ENCODE assay signal across 13 cellular contexts in genomic region chr11:1864216-1864615, GRCh38. TPM values are rescaled to one million over a fixed set of nuclear protein-coding genes. Genes with fewer than 3 reads are reported as not detected.
DNase-seq lines count a peak whose midpoint lies in the region; ATAC-seq and TF ChIP-seq lines count a peak whose summit lies in the region.
"Had no signal": no experiment of that assay in that cellular context is flagged by ENCODE, and none has a peak within 500 bp of the region (broad histone marks: within the 10 kb centered on the region; RNA-seq: fewer than 3 reads in every experiment).

No MANE protein-coding gene starts in this region.

- no peaks in the 10 kb centered on the region for H3K9me3 Mint-ChIP-seq in activated CD8-positive, alpha-beta T cell treated with anti-CD3 and anti-CD28 coated beads for 36 hours
- H3K9me3 Mint-ChIP-seq: stimulated activated naive CD8-positive, alpha-beta T cell treated with anti-CD3 and anti-CD28 coated beads, Interleukin-15, Interleukin-2, amounts not matched to agents 100 ng/mL and 50 ng/mL, for 24 hours had no signal

- H3K4me1 ChIP-seq in ascending aorta (peaks cover 17 to 53% of the 10 kb centered on the region in 2 donors), hepatocyte (ENCODE audit: insufficient read depth) (peaks cover 18% of the 10 kb centered on the region), psoas muscle (peaks cover 22% of the 10 kb centered on the region)

- H3K36me3 Mint-ChIP-seq in activated CD8-positive, alpha-beta T cell treated with anti-CD3 and anti-CD28 coated beads for 36 hours (ENCODE audit: low read depth), result peaks cover 2% of the 10 kb centered on the region

- H3K4me3 ChIP-seq in ascending aorta (peak overlapping the region; percentile 32 to 34), hepatocyte (no peak overlapping the region), psoas muscle (peak overlapping the region; percentile 54)

- H4K20me1 ChIP-seq in hepatocyte (ENCODE audit: insufficient read depth, poor library complexity, severe bottlenecking), result no peaks in the 10 kb centered on the region

- H2AFZ ChIP-seq in hepatocyte, result no peak overlapping the region

- H3K4me2 ChIP-seq in hepatocyte, result peak overlapping the region; percentile 58

- H3K4me3 Mint-ChIP-seq in activated CD8-positive, alpha-beta T cell treated with anti-CD3 and anti-CD28 coated beads for 36 hours, result no peak overlapping the region
- H3K4me3 Mint-ChIP-seq: stimulated activated naive CD8-positive, alpha-beta T cell treated with anti-CD3 and anti-CD28 coated beads, Interleukin-15, Interleukin-2, amounts not matched to agents 100 ng/mL and 50 ng/mL, for 24 hours had no signal

- H3K9me3 ChIP-seq in ascending aorta (no peaks in the 10 kb centered on the region), hepatocyte (ENCODE audit: low read depth) (no peaks in the 10 kb centered on the region), psoas muscle (no peaks in the 10 kb centered on the region)

- CTCF ChIA-PET in activated CD8-positive, alpha-beta T cell treated with anti-CD3 and anti-CD28 coated beads for 36 hours (lab: Charles Lee), result no interaction called here

- TF ChIP-seq CTCF in ascending aorta (IDR thresholded peaks at IDR 0.05) (no peak), hepatocyte (IDR thresholded peaks at IDR 0.05; ENCODE audit: poor library complexity) (no peak), psoas muscle (IDR thresholded peaks at IDR 0.05) (no peak)
- TF ChIP-seq CTCF in activated CD8-positive, alpha-beta T cell treated with anti-CD3 and anti-CD28 coated beads for 36 hours (IDR thresholded peaks at IDR 0.05), result no peak

- POLR2A ChIA-PET in activated CD8-positive, alpha-beta T cell treated with anti-CD3 and anti-CD28 coated beads for 36 hours (lab: Charles Lee), result no interaction called here

- no peaks in the 10 kb centered on the region for H3K9me2 ChIP-seq in hepatocyte (replicated peaks; ENCODE audit: insufficient read depth)

- 76% methylated on average over 8 of the region's 19 CpGs for WGBS in hepatocyte (ENCODE audit: low lambda C conversion rate, missing lambda C conversion rate)
- WGBS in psoas muscle, 3 donors, result 26 to 45% (median 29%) methylated on average over 18 to 19 of the region's 19 CpGs

- DNase-seq in AG08396 (ENCODE audit: low spot score) (peak; percentile 49), ascending aorta (ENCODE audit: low spot score in 2 of 2) (no peak), hepatocyte (ENCODE audit: low spot score) (no peak), psoas muscle (peak; percentile 34 to 65), 8988T (no peak), SHP77 (lab: John Stamatoyannopoulos, UW) (no peak)
- no peak for DNase-seq in activated CD8-positive, alpha-beta T cell treated with anti-CD3 and anti-CD28 coated beads for 36 hours
- DNase-seq: MM.1S, NCI-H526 treated with DMSO at 0.1 percent for 48 hours had no signal

- H3K79me2 ChIP-seq in hepatocyte, result no peaks in the 10 kb centered on the region

- H3K27me3 Mint-ChIP-seq in activated CD8-positive, alpha-beta T cell treated with anti-CD3 and anti-CD28 coated beads for 36 hours, result no peaks in the 10 kb centered on the region
- H3K27me3 Mint-ChIP-seq: stimulated activated naive CD8-positive, alpha-beta T cell treated with anti-CD3 and anti-CD28 coated beads, Interleukin-15, Interleukin-2, amounts not matched to agents 100 ng/mL and 50 ng/mL, for 24 hours had no signal

- H3K27ac ChIP-seq in ascending aorta (peak overlapping the region; percentile 86 to 94), hepatocyte (peak overlapping the region; percentile 77), psoas muscle (peak overlapping the region; percentile 71)

- ATAC-seq in psoas muscle (peak in 1 of 4 donors; percentile 15), GM18907 (IDR thresholded peaks at IDR 0.05; ENCODE audit: unreplicated experiment) (no peak)
- no peak for ATAC-seq in activated CD8-positive, alpha-beta T cell treated with anti-CD3 and anti-CD28 coated beads for 36 hours

- H3K27me3 ChIP-seq in ascending aorta (no peaks in the 10 kb centered on the region), hepatocyte (no peaks in the 10 kb centered on the region), psoas muscle (ENCODE audit: insufficient read depth in 3 of 3, low read length in 2 of 3) (peaks cover 0 to 13% (median 4%) of the 10 kb centered on the region in 3 donors)

- intact Hi-C loops in ascending aorta (cut with DNase I), result loop anchor here (1.0 to 10.0 kb wide), 4 partner anchors 37 to 963 kb away; partner anchors contain the start of gene DUSP8
- intact Hi-C loops in psoas muscle (cut with DNase I), result no loop called here
- intact Hi-C loops in activated CD8-positive, alpha-beta T cell treated with anti-CD3 and anti-CD28 coated beads for 36 hours (cut with micrococcal nuclease), result no loop called here

- H3K36me3 ChIP-seq in ascending aorta (no peaks in the 10 kb centered on the region), hepatocyte (replicated peaks; ENCODE audit: insufficient read depth, low read depth) (no peaks in the 10 kb centered on the region), psoas muscle (ENCODE audit: insufficient read depth in 1 of 2, low read depth in 1 of 2) (no peaks in the 10 kb centered on the region)

- peaks cover 22% of the 10 kb centered on the region for H3K4me1 Mint-ChIP-seq in activated CD8-positive, alpha-beta T cell treated with anti-CD3 and anti-CD28 coated beads for 36 hours (ENCODE audit: low read depth)

- no peak overlapping the region for H3K27ac Mint-ChIP-seq in activated CD8-positive, alpha-beta T cell treated with anti-CD3 and anti-CD28 coated beads for 36 hours
- H3K27ac Mint-ChIP-seq: stimulated activated naive CD8-positive, alpha-beta T cell treated with anti-CD3 and anti-CD28 coated beads, Interleukin-15, Interleukin-2, amounts not matched to agents 100 ng/mL and 50 ng/mL, for 24 hours had no signal

RNA-seq across cellular contexts. Expression of gene LSP1, which starts 11.3 kb away (rescaled TPM):
- 41.9 TPM for total RNA-seq in ascending aorta
- 27.1 and 29.9 TPM in 2 replicates for total RNA-seq in hepatocyte
- polyA plus RNA-seq in hepatocyte, result 41.4 and 47.0 TPM in 2 replicates
- total RNA-seq in psoas muscle, result 10 to 100 TPM; 14.4 to 27.1 (median 19.1) TPM
- polyA plus RNA-seq in psoas muscle, result 10 to 100 TPM in 1 of 3 donors, 1 to 10 TPM in 2; 7.5 to 11.5 (median 9.4) TPM
- 100 to 1,000 TPM; 247 to 251 TPM for total RNA-seq in activated CD8-positive, alpha-beta T cell treated with anti-CD3 and anti-CD28 coated beads for 36 hours
- total RNA-seq: lung microvascular endothelial cell had no signal

RNA-seq across cellular contexts. Expression of gene TNNI2, which starts 25.4 kb away (rescaled TPM):
- total RNA-seq in ascending aorta, result not detected
- 0.73 and 2.4 TPM in 2 replicates for total RNA-seq in hepatocyte
- 5.5 and 10.9 TPM in 2 replicates for polyA plus RNA-seq in hepatocyte
- total RNA-seq in psoas muscle, result 1,000 to 10,000 TPM in 3 of 4 donors, 100 to 1,000 TPM in 1; 985 to 3,047 (median 2,750) TPM
- 1,000 to 10,000 TPM; 1,614 to 6,537 (median 3,259) TPM for polyA plus RNA-seq in psoas muscle
- under 1 TPM in 1 of 2 experiments, not detected in 1; 0.92 TPM for total RNA-seq in activated CD8-positive, alpha-beta T cell treated with anti-CD3 and anti-CD28 coated beads for 36 hours
- total RNA-seq: lung microvascular endothelial cell; T-helper 1 cell treated with Interleukin-12 subunit alpha and Interleukin-12 subunit beta and Interleukin-4 antibody, amounts not matched to agents 30 ng/mL and 1 ng/mL, for 36 hours had no signal

RNA-seq across cellular contexts. Expression of gene PRR33, which starts 27.5 kb away (rescaled TPM):
- not detected for total RNA-seq in ascending aorta
- not detected in 2 replicates for total RNA-seq in hepatocyte
- 0.29 and 0.47 TPM in 2 replicates for polyA plus RNA-seq in hepatocyte
- total RNA-seq in psoas muscle, result 1 to 10 TPM; 1.6 to 8.9 (median 2.4) TPM
- polyA plus RNA-seq in psoas muscle, result under 1 TPM; 0.16 to 1.00 (median 0.61) TPM
- total RNA-seq in activated CD8-positive, alpha-beta T cell treated with anti-CD3 and anti-CD28 coated beads for 36 hours, result under 1 TPM; 0.16 to 0.20 TPM
- total RNA-seq: lung microvascular endothelial cell; T-helper 1 cell treated with Interleukin-12 subunit alpha and Interleukin-12 subunit beta and Interleukin-4 antibody, amounts not matched to agents 30 ng/mL and 1 ng/mL, for 36 hours had no signal

RNA-seq across cellular contexts. Expression of gene SYT8, which starts 29.4 kb away (rescaled TPM):
- total RNA-seq in ascending aorta (not detected), hepatocyte (2.6 and 6.3 TPM in 2 replicates), psoas muscle (under 1 TPM in 1 of 4 donors, not detected in 3; 0.28 TPM)
- polyA plus RNA-seq in hepatocyte (29.2 and 42.1 TPM in 2 replicates), psoas muscle (under 1 TPM in 2 of 3 donors, not detected in 1; 0.04 to 0.06 TPM)
- not detected for total RNA-seq in activated CD8-positive, alpha-beta T cell treated with anti-CD3 and anti-CD28 coated beads for 36 hours
- total RNA-seq: lung microvascular endothelial cell; T-helper 1 cell treated with Interleukin-12 subunit alpha and Interleukin-12 subunit beta and Interleukin-4 antibody, amounts not matched to agents 30 ng/mL and 1 ng/mL, for 36 hours had no signal

RNA-seq across cellular contexts. Expression of gene TNNT3, which starts 55.3 kb away (rescaled TPM):
- total RNA-seq in ascending aorta (10.1 TPM), hepatocyte (19.2 and 20.6 TPM in 2 replicates), psoas muscle (1,000 to 10,000 TPM; 1,884 to 7,638 (median 4,017) TPM)
- polyA plus RNA-seq in hepatocyte (29.9 and 41.4 TPM in 2 replicates), psoas muscle (1,000 to 10,000 TPM; 1,367 to 5,833 (median 3,289) TPM)
- total RNA-seq in activated CD8-positive, alpha-beta T cell treated with anti-CD3 and anti-CD28 coated beads for 36 hours, result 1 to 10 TPM; 4.9 to 5.4 TPM
- total RNA-seq: lung microvascular endothelial cell had no signal

Comparison
In these comparisons a context has a peak if more than half of its experiments do, and no peak if none do; other contexts are left out.
1. DNase-seq: peak in AG08396 (single experiment) and psoas muscle (2 of 2); none in ascending aorta (0 of 2), hepatocyte (single experiment), activated CD8-positive, alpha-beta T cell treated with anti-CD3 and anti-CD28 coated beads for 36 hours (single experiment), 8988T (single experiment) and SHP77 (0 of 2).
2. RNA of gene TNNI2, which starts 25.4 kb away (total RNA-seq): 985 to 3,047 TPM in psoas muscle; 0.92 TPM in activated CD8-positive, alpha-beta T cell treated with anti-CD3 and anti-CD28 coated beads for 36 hours, 0.73 to 2.4 TPM in hepatocyte and not detected in ascending aorta (single experiment); every median in the first group is over 100 times any median in the second.
3. Peak in every context shown above with its lines, with median percentiles within 50 percentile points of each other: H3K27ac ChIP-seq.